Comparison of ENCODE assay signal across 2 cellular contexts in genomic region chr16:86828202-86828601, GRCh38.
TF ChIP-seq lines count a peak whose summit lies in the region.

No MANE protein-coding gene starts in this region.

TF ChIP-seq in SK-N-SH, 30 proteins besides CTCF, POLR2A, EP300 and RAD21 (continued from another document):
- TF ChIP-seq, protein P1, sequence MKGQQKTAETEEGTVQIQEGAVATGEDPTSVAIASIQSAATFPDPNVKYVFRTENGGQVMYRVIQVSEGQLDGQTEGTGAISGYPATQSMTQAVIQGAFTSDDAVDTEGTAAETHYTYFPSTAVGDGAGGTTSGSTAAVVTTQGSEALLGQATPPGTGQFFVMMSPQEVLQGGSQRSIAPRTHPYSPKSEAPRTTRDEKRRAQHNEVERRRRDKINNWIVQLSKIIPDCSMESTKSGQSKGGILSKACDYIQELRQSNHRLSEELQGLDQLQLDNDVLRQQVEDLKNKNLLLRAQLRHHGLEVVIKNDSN (IDR thresholded peaks at IDR 0.05; ENCODE audit: borderline replicate concordance, low read depth), result no peak
- TF ChIP-seq FOXM1 (IDR thresholded peaks at IDR 0.05; ENCODE audit: low read depth), result no peak

TF ChIP-seq in SK-N-SH treated with all-trans-retinoic acid at 6 μM for 48 hours, 23 proteins besides CTCF, POLR2A, EP300 and RAD21 (continued from another document):
- TF ChIP-seq, protein P2, sequence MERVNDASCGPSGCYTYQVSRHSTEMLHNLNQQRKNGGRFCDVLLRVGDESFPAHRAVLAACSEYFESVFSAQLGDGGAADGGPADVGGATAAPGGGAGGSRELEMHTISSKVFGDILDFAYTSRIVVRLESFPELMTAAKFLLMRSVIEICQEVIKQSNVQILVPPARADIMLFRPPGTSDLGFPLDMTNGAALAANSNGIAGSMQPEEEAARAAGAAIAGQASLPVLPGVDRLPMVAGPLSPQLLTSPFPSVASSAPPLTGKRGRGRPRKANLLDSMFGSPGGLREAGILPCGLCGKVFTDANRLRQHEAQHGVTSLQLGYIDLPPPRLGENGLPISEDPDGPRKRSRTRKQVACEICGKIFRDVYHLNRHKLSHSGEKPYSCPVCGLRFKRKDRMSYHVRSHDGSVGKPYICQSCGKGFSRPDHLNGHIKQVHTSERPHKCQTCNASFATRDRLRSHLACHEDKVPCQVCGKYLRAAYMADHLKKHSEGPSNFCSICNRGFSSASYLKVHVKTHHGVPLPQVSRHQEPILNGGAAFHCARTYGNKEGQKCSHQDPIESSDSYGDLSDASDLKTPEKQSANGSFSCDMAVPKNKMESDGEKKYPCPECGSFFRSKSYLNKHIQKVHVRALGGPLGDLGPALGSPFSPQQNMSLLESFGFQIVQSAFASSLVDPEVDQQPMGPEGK (CRISPR knock-in tag; IDR thresholded peaks at IDR 0.05; ENCODE audit: borderline replicate concordance), result no peak
- TF ChIP-seq ZFP30 (CRISPR knock-in tag; IDR thresholded peaks at IDR 0.05), result no peak
- no peak for TF ChIP-seq CSDC2 (CRISPR knock-in tag; IDR thresholded peaks at IDR 0.05)
- no peak for TF ChIP-seq TCF4 (CRISPR knock-in tag; IDR thresholded peaks at IDR 0.05; ENCODE audit: borderline replicate concordance)
- TF ChIP-seq ARNTL (CRISPR knock-in tag; IDR thresholded peaks at IDR 0.05; ENCODE audit: borderline replicate concordance, low read depth), result no peak
- no peak for TF ChIP-seq ZC3H10 (CRISPR knock-in tag; IDR thresholded peaks at IDR 0.05)
- no peak for TF ChIP-seq ZNF8 (CRISPR knock-in tag; IDR thresholded peaks at IDR 0.05)
- TF ChIP-seq ISL1 (CRISPR knock-in tag; IDR thresholded peaks at IDR 0.05), result no peak
- no peak for TF ChIP-seq RARB (CRISPR knock-in tag; IDR thresholded peaks at IDR 0.05)
- TF ChIP-seq, protein P3, sequence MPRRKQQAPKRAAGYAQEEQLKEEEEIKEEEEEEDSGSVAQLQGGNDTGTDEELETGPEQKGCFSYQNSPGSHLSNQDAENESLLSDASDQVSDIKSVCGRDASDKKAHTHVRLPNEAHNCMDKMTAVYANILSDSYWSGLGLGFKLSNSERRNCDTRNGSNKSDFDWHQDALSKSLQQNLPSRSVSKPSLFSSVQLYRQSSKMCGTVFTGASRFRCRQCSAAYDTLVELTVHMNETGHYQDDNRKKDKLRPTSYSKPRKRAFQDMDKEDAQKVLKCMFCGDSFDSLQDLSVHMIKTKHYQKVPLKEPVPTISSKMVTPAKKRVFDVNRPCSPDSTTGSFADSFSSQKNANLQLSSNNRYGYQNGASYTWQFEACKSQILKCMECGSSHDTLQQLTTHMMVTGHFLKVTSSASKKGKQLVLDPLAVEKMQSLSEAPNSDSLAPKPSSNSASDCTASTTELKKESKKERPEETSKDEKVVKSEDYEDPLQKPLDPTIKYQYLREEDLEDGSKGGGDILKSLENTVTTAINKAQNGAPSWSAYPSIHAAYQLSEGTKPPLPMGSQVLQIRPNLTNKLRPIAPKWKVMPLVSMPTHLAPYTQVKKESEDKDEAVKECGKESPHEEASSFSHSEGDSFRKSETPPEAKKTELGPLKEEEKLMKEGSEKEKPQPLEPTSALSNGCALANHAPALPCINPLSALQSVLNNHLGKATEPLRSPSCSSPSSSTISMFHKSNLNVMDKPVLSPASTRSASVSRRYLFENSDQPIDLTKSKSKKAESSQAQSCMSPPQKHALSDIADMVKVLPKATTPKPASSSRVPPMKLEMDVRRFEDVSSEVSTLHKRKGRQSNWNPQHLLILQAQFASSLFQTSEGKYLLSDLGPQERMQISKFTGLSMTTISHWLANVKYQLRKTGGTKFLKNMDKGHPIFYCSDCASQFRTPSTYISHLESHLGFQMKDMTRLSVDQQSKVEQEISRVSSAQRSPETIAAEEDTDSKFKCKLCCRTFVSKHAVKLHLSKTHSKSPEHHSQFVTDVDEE (CRISPR knock-in tag; IDR thresholded peaks at IDR 0.05), result no peak
- no peak for TF ChIP-seq OSR1 (CRISPR knock-in tag; IDR thresholded peaks at IDR 0.05)
